Comparison of ENCODE assay signal across 9 cellular contexts in genomic region chr3:148992635-148993230, GRCh38. TPM values are rescaled to one million over a fixed set of nuclear protein-coding genes. Genes with fewer than 3 reads are reported as not detected.
DNase-seq lines count a peak whose midpoint lies in the region; ATAC-seq and TF ChIP-seq lines count a peak whose summit lies in the region.
"Had no signal": no experiment of that assay in that cellular context is flagged by ENCODE, and none has a peak within 500 bp of the region (broad histone marks: within the 10 kb centered on the region; RNA-seq: fewer than 3 reads in every experiment).

No MANE protein-coding gene starts in this region.

- DNase-seq in LNCaP clone FGC (ENCODE audit: low read depth) (no peak), dorsolateral prefrontal cortex (no peak), neural crest cell (ENCODE audit: low read depth, low spot score) (no peak), amniotic stem cell (lab: John Stamatoyannopoulos, UW) (no peak), NOMO-1 (lab: John Stamatoyannopoulos, UW; ENCODE audit: unreplicated experiment in 2 of 2) (no peak), HUDEP-2 (lab: John Stamatoyannopoulos, UW; ENCODE audit: unreplicated experiment in 76 of 76) (no peak)

- peak overlapping the region; percentile 89 for H3K4me3 Mint-ChIP-seq in neural crest cell

- H3K27ac Mint-ChIP-seq in neural crest cell (ENCODE audit: unreplicated experiment): no peak overlapping the region

- TF ChIP-seq CTCF in C4-2B (conservative IDR thresholded peaks at IDR 0.05) (no peak), LNCaP clone FGC (IDR thresholded peaks at IDR 0.05; ENCODE audit: control insufficient read depth, extremely low read depth, insufficient read depth) (no peak), dorsolateral prefrontal cortex (IDR thresholded peaks at IDR 0.05 in 54 of 56, conservative IDR thresholded peaks at IDR 0.05 in 2 of 56; ENCODE audit: low read depth in 1 of 56, partially characterized antibody in 56 of 56) (no peak), neural crest cell (conservative IDR thresholded peaks at IDR 0.05) (no peak)

- ATAC-seq in GM21576 (IDR thresholded peaks at IDR 0.05; ENCODE audit: unreplicated experiment): no peak

- no peaks in the 10 kb centered on the region for H3K9me3 Mint-ChIP-seq in neural crest cell

- H3K27me3 Mint-ChIP-seq in neural crest cell (ENCODE audit: low read depth): no peaks in the 10 kb centered on the region

- H3K27ac ChIP-seq in C4-2B (peak overlapping the region; percentile 94), dorsolateral prefrontal cortex (peak overlapping the region in 10 of 59 donors; percentile 81 to 97 (median 93))

- H3K36me3 Mint-ChIP-seq in neural crest cell (ENCODE audit: low read depth): no peaks in the 10 kb centered on the region

- intact Hi-C loops in dorsolateral prefrontal cortex (cut with DNase I): loop anchor here (5.0 to 10.0 kb wide), 3 partner anchors 35 to 122 kb away; partner anchors contain the start of gene HLTF (in 1 of the 2)

- no peaks in the 10 kb centered on the region for H3K27me3 ChIP-seq in dorsolateral prefrontal cortex
- H3K27me3 ChIP-seq: thyroid gland had no signal

- peaks cover 18% of the 10 kb centered on the region for H3K4me1 Mint-ChIP-seq in neural crest cell

- peak overlapping the region; percentile 83 for H3K4me3 ChIP-seq in LNCaP clone FGC (ENCODE audit: low read depth, low read length)
- peak overlapping the region in 57 of 59 donors; percentile 67 to 99 (median 90) for H3K4me3 ChIP-seq in dorsolateral prefrontal cortex

RNA-seq across cellular contexts. Expression of gene GYG1, which starts 1.4 kb away (rescaled TPM):
- total RNA-seq in dorsolateral prefrontal cortex (10 to 100 TPM; 10.1 to 70.8 (median 37.8) TPM), neural crest cell (27.1 and 29.4 TPM in 2 replicates)
